10 cellular contexts compared by ENCODE assay signal in genomic region chr3:57787867-57788623, GRCh38. TPM values are rescaled to one million over a fixed set of nuclear protein-coding genes. Genes with fewer than 3 reads are reported as not detected.
A peak's percentile ranks its signal among the peaks of the same experiment; 100 is the strongest.
DNase-seq lines count a peak whose midpoint lies in the region; ATAC-seq and TF ChIP-seq lines count a peak whose summit lies in the region.
"Had no signal": no experiment of that assay in that cellular context is flagged by ENCODE, and none has a peak within 500 bp of the region (broad histone marks: within the 10 kb centered on the region; RNA-seq: fewer than 3 reads in every experiment).

No MANE protein-coding gene starts in this region.

- no peak overlapping the region for H3K4me3 Mint-ChIP-seq in activated naive CD4-positive, alpha-beta T cell treated with anti-CD3 and anti-CD28 coated beads for 36 hours
- H3K4me3 Mint-ChIP-seq in stimulated activated naive B cell treated with anti-CD40 and anti-IgM and Interleukin-4, amounts not matched to agents 10 μg/mL and 1 μg/mL and 100 μg/mL, for 72 hours, result no peak overlapping the region
- H3K4me3 Mint-ChIP-seq in osteocyte (ENCODE audit: unreplicated experiment), result no peak overlapping the region

- H3K36me3 ChIP-seq in PC-3 (ENCODE audit: low read depth, low read length) (no peaks in the 10 kb centered on the region), gastrocnemius medialis (no peaks in the 10 kb centered on the region)

- H4K20me1 ChIP-seq in PC-3 (ENCODE audit: low read length), result peaks cover 36% of the 10 kb centered on the region

- no peak overlapping the region for H3K9ac ChIP-seq in PC-3 (ENCODE audit: low read length)
- H3K9ac ChIP-seq: BLaER1 had no signal

- H3K4me3 ChIP-seq in PC-3 (ENCODE audit: low read length), result no peak overlapping the region
- H3K4me3 ChIP-seq in gastrocnemius medialis, result no peak overlapping the region
- H3K4me3 ChIP-seq: BLaER1, smooth muscle cell had no signal

- no peak overlapping the region for H3K27ac ChIP-seq in PC-3 (ENCODE audit: low read length)
- H3K27ac ChIP-seq in gastrocnemius medialis, result no peak overlapping the region
- H3K27ac ChIP-seq: BLaER1 had no signal

- no peaks in the 10 kb centered on the region for H3K9me2 ChIP-seq in PC-3 (replicated peaks; ENCODE audit: low read length)

- BruUV-seq in PC-3 (replicated peaks; lab: Mats Ljungman, UMichigan), result no TSS peak

- no peak for TF ChIP-seq POLR2A in gastrocnemius medialis (IDR thresholded peaks at IDR 0.05)

- peaks cover 0 to 5% of the 10 kb centered on the region in 2 donors for H3K36me3 Mint-ChIP-seq in activated naive CD4-positive, alpha-beta T cell treated with anti-CD3 and anti-CD28 coated beads, Interleukin-2, amount 50 U/mL, for 72 hours
- no peaks in the 10 kb centered on the region for H3K36me3 Mint-ChIP-seq in activated naive CD4-positive, alpha-beta T cell treated with anti-CD3 and anti-CD28 coated beads for 36 hours (ENCODE audit: low read depth)
- peaks cover 0 to 5% of the 10 kb centered on the region in 2 donors for H3K36me3 Mint-ChIP-seq in stimulated activated naive B cell treated with anti-CD40 and anti-IgM and Interleukin-4, amounts not matched to agents 10 μg/mL and 1 μg/mL and 100 μg/mL, for 72 hours
- H3K36me3 Mint-ChIP-seq in osteocyte (ENCODE audit: unreplicated experiment), result no peaks in the 10 kb centered on the region

- POLR2A ChIA-PET in PC-3 (lab: Charles Lee; ENCODE audit: unreplicated experiment), result no interaction called here

- intact Hi-C loops in activated naive CD4-positive, alpha-beta T cell treated with anti-CD3 and anti-CD28 coated beads for 36 hours (cut with micrococcal nuclease), result loop anchor here (1.0 kb wide), 4 partner anchors 15 to 191 kb away; partner anchors contain the start of genes ARF4 and SLMAP
- intact Hi-C loops in PC-3 (cut with micrococcal nuclease), result loop anchor here (2.0 kb wide), 1 partner anchor 15 kb away; no protein-coding TSS in a partner anchor
- intact Hi-C loops in gastrocnemius medialis (cut with DNase I; ENCODE audit: low total_unique reads), result no loop called here

- peak; percentile 96 to 97 for ATAC-seq in activated naive CD4-positive, alpha-beta T cell treated with anti-CD3 and anti-CD28 coated beads, Interleukin-2, amount 50 U/mL, for 72 hours
- ATAC-seq in HG02852 (IDR thresholded peaks at IDR 0.05; ENCODE audit: unreplicated experiment), result peak; percentile 97
- ATAC-seq in PC-3, result peak; percentile 37
- peak; percentile 97 to 99 for ATAC-seq in stimulated activated naive B cell treated with anti-CD40 and anti-IgM and Interleukin-4, amounts not matched to agents 10 μg/mL and 1 μg/mL and 100 μg/mL, for 72 hours (replicated peaks)
- ATAC-seq in gastrocnemius medialis, result no peak

- no peaks in the 10 kb centered on the region for H3K9me3 Mint-ChIP-seq in activated naive CD4-positive, alpha-beta T cell treated with anti-CD3 and anti-CD28 coated beads, Interleukin-2, amount 50 U/mL, for 72 hours
- H3K9me3 Mint-ChIP-seq in activated naive CD4-positive, alpha-beta T cell treated with anti-CD3 and anti-CD28 coated beads for 36 hours, result no peaks in the 10 kb centered on the region
- no peaks in the 10 kb centered on the region for H3K9me3 Mint-ChIP-seq in stimulated activated naive B cell treated with anti-CD40 and anti-IgM and Interleukin-4, amounts not matched to agents 10 μg/mL and 1 μg/mL and 100 μg/mL, for 72 hours
- no peaks in the 10 kb centered on the region for H3K9me3 Mint-ChIP-seq in osteocyte (ENCODE audit: unreplicated experiment)

- H3K4me2 ChIP-seq in PC-3 (ENCODE audit: low read length), result no peak overlapping the region
- H3K4me2 ChIP-seq: BLaER1, smooth muscle cell had no signal

- CTCF ChIA-PET in activated naive CD4-positive, alpha-beta T cell treated with anti-CD3 and anti-CD28 coated beads for 36 hours (lab: Charles Lee), result interaction anchor here (0.6 kb wide), 1 partner anchor 16 kb away, joined by 3 read pairs; no protein-coding TSS in a partner anchor
- CTCF ChIA-PET in PC-3 (lab: Charles Lee), result no interaction called here

- no peaks in the 10 kb centered on the region for H3K27me3 Mint-ChIP-seq in activated naive CD4-positive, alpha-beta T cell treated with anti-CD3 and anti-CD28 coated beads for 36 hours (ENCODE audit: low read depth)
- H3K27me3 Mint-ChIP-seq in stimulated activated naive B cell treated with anti-CD40 and anti-IgM and Interleukin-4, amounts not matched to agents 10 μg/mL and 1 μg/mL and 100 μg/mL, for 72 hours, result no peaks in the 10 kb centered on the region
- H3K27me3 Mint-ChIP-seq in osteocyte (ENCODE audit: unreplicated experiment), result no peaks in the 10 kb centered on the region

- H3K4me1 ChIP-seq in PC-3 (ENCODE audit: insufficient read depth, low read length) (peaks cover 26% of the 10 kb centered on the region), gastrocnemius medialis (peaks cover 30 to 31% of the 10 kb centered on the region in 2 donors)

- no peaks in the 10 kb centered on the region for H3F3A ChIP-seq in PC-3 (ENCODE audit: low read length, unreplicated experiment)

- no peak for DNase-seq in activated naive CD4-positive, alpha-beta T cell treated with anti-CD3 and anti-CD28 coated beads, Interleukin-2, amount 50 U/mL, for 72 hours (ENCODE audit: low spot score in 2 of 2)
- DNase-seq in activated naive CD4-positive, alpha-beta T cell treated with anti-CD3 and anti-CD28 coated beads for 36 hours, result no peak
- DNase-seq in PC-3, result peak; percentile 56
- DNase-seq in stimulated activated naive B cell treated with anti-CD40 and anti-IgM and Interleukin-4, amounts not matched to agents 10 μg/mL and 1 μg/mL and 100 μg/mL, for 72 hours, result no peak
- no peak for DNase-seq in osteocyte (ENCODE audit: extremely low spot score, unreplicated experiment)
- DNase-seq in gastrocnemius medialis, result no peak
- no peak for DNase-seq in AG08396 (ENCODE audit: low spot score)

- H3K27ac Mint-ChIP-seq in activated naive CD4-positive, alpha-beta T cell treated with anti-CD3 and anti-CD28 coated beads, Interleukin-2, amount 50 U/mL, for 72 hours, result no peak overlapping the region
- H3K27ac Mint-ChIP-seq in activated naive CD4-positive, alpha-beta T cell treated with anti-CD3 and anti-CD28 coated beads for 36 hours, result no peak overlapping the region
- H3K27ac Mint-ChIP-seq in stimulated activated naive B cell treated with anti-CD40 and anti-IgM and Interleukin-4, amounts not matched to agents 10 μg/mL and 1 μg/mL and 100 μg/mL, for 72 hours, result no peak overlapping the region
- H3K27ac Mint-ChIP-seq in osteocyte (ENCODE audit: unreplicated experiment), result no peak overlapping the region

- in situ Hi-C loops in gastrocnemius medialis (cut with MboI; ENCODE audit: low sequenced_read_pairs in 4 of 4), result no loop called here

- H3K9me3 ChIP-seq in PC-3 (ENCODE audit: low read length) (no peaks in the 10 kb centered on the region), gastrocnemius medialis (no peaks in the 10 kb centered on the region)
- H3K9me3 ChIP-seq: BLaER1 had no signal

- H3K27me3 ChIP-seq in PC-3 (ENCODE audit: low read length) (no peaks in the 10 kb centered on the region), gastrocnemius medialis (no peaks in the 10 kb centered on the region)
- H3K27me3 ChIP-seq: BLaER1 had no signal

- peaks cover 31% of the 10 kb centered on the region for H3K4me1 Mint-ChIP-seq in activated naive CD4-positive, alpha-beta T cell treated with anti-CD3 and anti-CD28 coated beads for 36 hours (ENCODE audit: low read depth)
- peaks cover 7 to 18% of the 10 kb centered on the region in 2 donors for H3K4me1 Mint-ChIP-seq in stimulated activated naive B cell treated with anti-CD40 and anti-IgM and Interleukin-4, amounts not matched to agents 10 μg/mL and 1 μg/mL and 100 μg/mL, for 72 hours
- H3K4me1 Mint-ChIP-seq in osteocyte (ENCODE audit: unreplicated experiment), result peaks cover 2% of the 10 kb centered on the region

- peaks cover 95% of the 10 kb centered on the region for H3K79me2 ChIP-seq in PC-3 (ENCODE audit: low read length)

- H2AFZ ChIP-seq in PC-3 (ENCODE audit: low read length), result no peak overlapping the region

- TF ChIP-seq CTCF in PC-3 (conservative IDR thresholded peaks at IDR 0.05; ENCODE audit: low read depth, low read length), result no peak
- no peak for TF ChIP-seq CTCF in osteocyte (IDR thresholded peaks at IDR 0.05)
- no peak for TF ChIP-seq CTCF in gastrocnemius medialis (IDR thresholded peaks at IDR 0.05 in 4 of 5, conservative IDR thresholded peaks at IDR 0.05 in 1 of 5)

RNA-seq across cellular contexts. Expression of gene SLMAP, which starts 31.9 kb away (rescaled TPM):
- 10 to 100 TPM; 44.1 to 44.8 TPM for total RNA-seq in activated naive CD4-positive, alpha-beta T cell treated with anti-CD3 and anti-CD28 coated beads, Interleukin-2, amount 50 U/mL, for 72 hours
- 10 to 100 TPM; 35.1 TPM for total RNA-seq in activated naive CD4-positive, alpha-beta T cell treated with anti-CD3 and anti-CD28 coated beads for 36 hours
- total RNA-seq in PC-3 (2014; rRNA removed) (55.2 and 60.0 TPM in 2 replicates), osteocyte (69.8 and 71.5 TPM in 2 replicates), gastrocnemius medialis (100 to 1,000 TPM in 2 of 4 donors, 10 to 100 TPM in 2; 81.1 to 113 (median 97.1) TPM)

Comparison
In these comparisons a context has a peak if more than half of its experiments do, and no peak if none do; other contexts are left out.
1. ATAC-seq: peak in activated naive CD4-positive, alpha-beta T cell treated with anti-CD3 and anti-CD28 coated beads, Interleukin-2, amount 50 U/mL, for 72 hours (2 of 2), HG02852 (single experiment), PC-3 (single experiment) and stimulated activated naive B cell treated with anti-CD40 and anti-IgM and Interleukin-4, amounts not matched to agents 10 μg/mL and 1 μg/mL and 100 μg/mL, for 72 hours (2 of 2); none in gastrocnemius medialis (0 of 2).